Comparison of ENCODE assay signal across 16 cellular contexts in the genomic region with DNA sequence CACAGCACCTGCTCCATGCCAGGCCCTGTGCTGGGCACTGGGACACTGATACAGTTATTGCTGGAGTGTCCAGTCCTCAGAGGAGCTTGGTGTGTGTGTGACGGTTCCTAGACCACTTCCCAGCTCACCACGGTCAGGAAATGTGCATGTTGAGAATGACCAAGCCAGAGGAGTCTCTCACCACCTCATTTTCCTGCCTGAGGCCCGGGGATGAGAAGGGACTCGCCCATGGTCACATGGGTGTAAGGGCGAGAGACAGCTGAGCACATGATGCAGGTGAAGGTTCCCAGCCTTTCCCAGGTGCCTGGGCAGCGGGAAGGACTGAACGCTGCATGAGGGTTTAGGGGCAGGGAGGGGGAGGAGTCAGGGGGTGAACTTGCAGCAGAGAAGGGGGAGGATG.
"Had no signal": no experiment of that assay in that cellular context is flagged by ENCODE, and none has a peak within 500 bp of the region (broad histone marks: within the 10 kb centered on the region; RNA-seq: fewer than 3 reads in every experiment).

No MANE protein-coding gene starts in this region.

- H3K9me3 ChIP-seq: body of pancreas, heart left ventricle had no signal

- H3K4me3 Mint-ChIP-seq: activated naive CD8-positive, alpha-beta T cell treated with anti-CD3 and anti-CD28 coated beads, Interleukin-2, amount 50 U/mL, for 24 hours; dendritic cell treated with granulocyte-macrophage colony-stimulating factor and Interleukin-4, amounts not matched to agents 40 ng/mL and 50 ng/mL, for 4 days; neural crest cell had no signal

- H3K27ac ChIP-seq: body of pancreas, cardiac muscle cell, heart left ventricle had no signal

- ATAC-seq: activated naive CD8-positive, alpha-beta T cell treated with anti-CD3 and anti-CD28 coated beads, Interleukin-2, amount 50 U/mL, for 24 hours; body of pancreas; heart left ventricle; left ventricle myocardium superior; stimulated activated naive CD8-positive, alpha-beta T cell treated with anti-CD3 and anti-CD28 coated beads, Interleukin-15, Interleukin-2, amounts not matched to agents 100 U/mL and 50 U/mL, for 24 hours had no signal

- DNase-seq: activated CD4-positive, alpha-beta T cell treated with anti-CD3 and anti-CD28 coated beads, Interleukin-2, amount 50 U/mL, for 4 hours; activated CD8-positive, alpha-beta memory T cell treated with anti-CD3 and anti-CD28 coated beads for 24 hours; activated CD8-positive, alpha-beta memory T cell treated with anti-CD3 and anti-CD28 coated beads, Interleukin-2, amount 50 U/mL, for 4 hours; activated naive CD8-positive, alpha-beta T cell treated with anti-CD3 and anti-CD28 coated beads, Interleukin-2, amount 50 U/mL, for 24 hours; body of pancreas; effector CD4-positive, alpha-beta T cell; left ventricle myocardium superior; mammary epithelial cell; stimulated activated CD4-positive, alpha-beta T cell treated with anti-CD3 and anti-CD28 coated beads, Interleukin-12 subunit alpha, Interleukin-12 subunit beta, amount 100 ng/mL, for 4 hours; stimulated activated CD4-positive, alpha-beta T cell treated with anti-CD3 and anti-CD28 coated beads, Interleukin-4, amount 100 ng/mL, for 4 hours; stimulated activated naive CD8-positive, alpha-beta T cell treated with anti-CD3 and anti-CD28 coated beads, Interleukin-15, Interleukin-2, amounts not matched to agents 100 U/mL and 50 U/mL, for 24 hours; T-helper 9 cell had no signal

- H3K36me3 ChIP-seq: cardiac muscle cell, heart left ventricle had no signal

- H3K4me1 ChIP-seq: body of pancreas had no signal

- H3K27me3 ChIP-seq: body of pancreas, heart left ventricle had no signal

- H3K27ac Mint-ChIP-seq: activated naive CD8-positive, alpha-beta T cell treated with anti-CD3 and anti-CD28 coated beads, Interleukin-2, amount 50 U/mL, for 24 hours; dendritic cell treated with granulocyte-macrophage colony-stimulating factor and Interleukin-4, amounts not matched to agents 40 ng/mL and 50 ng/mL, for 4 days had no signal

- H3K4me3 ChIP-seq: body of pancreas, cardiac muscle cell, heart left ventricle had no signal
